1 cellular context compared by ENCODE assay signal in genomic region chr3:89223188-89223587, GRCh38.
TF ChIP-seq lines count a peak whose summit lies in the region.

No MANE protein-coding gene starts in this region.

TF ChIP-seq in HEK293, 187 proteins besides CTCF, POLR2A, EP300 and RAD21 (continued from another document):
- peak; percentile 71; the same call in 1 of the 2 replicates for TF ChIP-seq PRDM6 (tag by site-specific recombination; IDR thresholded peaks at IDR 0.05)
TF ChIP-seq in HEK293: peak in this region for 9.
